Comparison of ENCODE assay signal across 5 cellular contexts in the genomic region with DNA sequence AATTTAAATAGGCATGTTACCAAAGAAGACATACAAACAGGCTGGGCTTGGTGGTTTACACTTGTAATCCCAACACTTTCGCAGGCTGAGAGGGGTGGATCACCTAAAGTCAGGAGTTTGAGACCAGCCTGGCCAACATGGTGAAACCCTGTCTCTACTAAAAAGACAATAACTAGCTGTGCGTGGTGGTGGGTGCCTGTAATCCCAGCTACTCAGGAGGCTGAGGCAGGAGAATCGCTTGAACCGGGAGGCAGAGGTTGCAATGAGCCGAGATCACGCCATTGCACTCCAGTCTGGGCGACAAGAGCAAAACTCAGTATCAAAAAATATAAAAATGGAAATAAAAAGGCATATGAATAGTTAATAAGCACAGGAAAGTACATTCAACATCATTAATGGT. TPM values are rescaled to one million over a fixed set of nuclear protein-coding genes. Genes with fewer than 3 reads are reported as not detected.
"Had no signal": no experiment of that assay in that cellular context is flagged by ENCODE, and none has a peak within 500 bp of the region (broad histone marks: within the 10 kb centered on the region; RNA-seq: fewer than 3 reads in every experiment).

No MANE protein-coding gene starts in this region.

RNA-seq across cellular contexts. Expression of gene WDFY4, which starts 37.6 kb away (rescaled TPM):
- total RNA-seq: PC-3, PC-9, RPMI7951, SJCRH30, SK-MEL-5 had no signal

RNA-seq across cellular contexts. Expression of gene ARHGAP22, which starts 42.2 kb away (rescaled TPM):
- total RNA-seq: SJCRH30 had no signal
